In the genomic region with DNA sequence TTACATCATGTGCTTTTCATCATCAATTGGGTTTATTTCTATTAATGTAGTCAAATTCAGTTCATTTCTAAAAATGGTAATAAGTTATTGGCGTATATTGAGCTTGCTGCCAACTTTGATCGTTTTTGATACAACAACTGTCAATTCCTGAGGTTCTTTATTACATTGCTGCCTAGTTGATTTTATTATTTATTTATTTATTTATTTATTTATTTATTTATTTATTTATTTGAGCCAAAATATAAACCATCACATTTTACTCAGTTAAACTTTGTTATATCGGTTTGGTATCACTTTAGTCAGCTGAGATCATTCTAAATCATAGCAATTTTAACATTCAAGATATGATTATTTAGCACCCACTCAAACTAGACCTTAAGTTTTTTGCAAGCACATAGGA, we compare ENCODE assay signal across 8 cellular contexts.
"Had no signal": no experiment of that assay in that cellular context is flagged by ENCODE, and none has a peak within 500 bp of the region (broad histone marks: within the 10 kb centered on the region; RNA-seq: fewer than 3 reads in every experiment).

No MANE protein-coding gene starts in this region.

- H3K36me3 Mint-ChIP-seq: IgD-negative memory B cell had no signal

- H3K27ac ChIP-seq: HL-60, KMS-11 had no signal

- H3K9me3 Mint-ChIP-seq: IgD-negative memory B cell had no signal

- H3K9ac ChIP-seq: KMS-11 had no signal

- H3K4me2 ChIP-seq: KMS-11 had no signal

- DNase-seq: IMR-90, KBM-7, KG1 had no signal

- H3K4me3 Mint-ChIP-seq: IgD-negative memory B cell had no signal

- H3K27ac Mint-ChIP-seq: IgD-negative memory B cell had no signal

- FAIRE-seq: HepG2, HTR-8/SVneo had no signal
